Comparison of ENCODE assay signal across 8 cellular contexts in genomic region chr4:171948038-171948437, GRCh38.
"Had no signal": no experiment of that assay in that cellular context is flagged by ENCODE, and none has a peak within 500 bp of the region (broad histone marks: within the 10 kb centered on the region; RNA-seq: fewer than 3 reads in every experiment).

No MANE protein-coding gene starts in this region.

- H3K9ac ChIP-seq: GM23248 had no signal

- H3K9me3 ChIP-seq: HAP-1 had no signal

- H3K36me3 ChIP-seq: HAP-1 had no signal

- H3K27ac ChIP-seq: GM23248 had no signal

- H2AFZ ChIP-seq: GM23248 had no signal

- H3K4me3 ChIP-seq: GM23248, GM23338, HAP-1 had no signal

- H3K4me2 ChIP-seq: GM23338 had no signal

- DNase-seq: GM23248, GOT3, H7, H9, HCEC 1CT, HFFc6 had no signal
